In the genomic region with DNA sequence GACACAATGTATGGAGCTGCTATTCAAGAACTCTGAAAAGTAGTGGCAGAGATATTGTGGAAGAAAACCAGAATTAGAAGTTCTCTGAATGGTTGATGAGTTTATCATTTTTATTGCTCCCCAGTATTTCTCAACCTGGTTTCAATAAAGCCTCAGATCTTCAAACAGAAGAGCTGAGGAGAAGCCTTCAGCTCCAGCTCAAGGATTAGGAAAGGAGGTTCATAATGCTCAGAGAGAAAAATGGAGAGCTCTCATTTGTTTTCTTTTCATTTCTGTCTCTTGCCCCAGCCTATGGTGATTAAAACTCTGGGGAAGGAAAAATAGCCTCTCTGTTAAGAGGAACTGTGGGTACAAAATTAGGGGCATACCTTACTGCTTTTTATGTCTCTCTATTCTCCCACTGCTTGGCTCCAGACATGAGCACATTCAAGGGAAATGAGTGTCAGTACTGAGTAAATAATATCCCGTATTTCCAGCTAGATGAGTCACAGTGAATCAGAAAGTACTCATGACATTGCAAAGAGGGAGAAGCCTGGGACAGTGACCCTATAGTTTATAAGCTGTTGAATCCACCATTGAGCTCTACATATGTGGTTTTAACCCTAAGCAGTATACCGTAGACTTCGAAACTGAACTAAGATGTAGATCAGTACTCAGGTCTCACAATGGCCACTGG, we compare ENCODE assay signal across 14 cellular contexts.
DNase-seq lines count a peak whose midpoint lies in the region; ATAC-seq and TF ChIP-seq lines count a peak whose summit lies in the region.
"Had no signal": no experiment of that assay in that cellular context is flagged by ENCODE, and none has a peak within 500 bp of the region (broad histone marks: within the 10 kb centered on the region; RNA-seq: fewer than 3 reads in every experiment).

No MANE protein-coding gene starts in this region.

- peaks cover 22% of the 10 kb centered on the region; the same call in 1 of the 2 replicates for H3K9me3 ChIP-seq in OCI-LY7 (ENCODE audit: low read length)

- H2AFZ ChIP-seq in OCI-LY7 (ENCODE audit: low read length): peak overlapping the region; percentile 79

- TF ChIP-seq CTCF in OCI-LY7 (conservative IDR thresholded peaks at IDR 0.05; ENCODE audit: low read length): no peak

- H3K36me3 ChIP-seq in OCI-LY7 (ENCODE audit: insufficient read depth, low read length): peaks cover 24% of the 10 kb centered on the region
- H3K36me3 ChIP-seq: spleen had no signal

- no peaks in the 10 kb centered on the region for H3K79me2 ChIP-seq in OCI-LY7 (ENCODE audit: insufficient read depth, low read depth, low read length)

- POLR2A ChIA-PET in OCI-LY7 (lab: Charles Lee): interaction anchor here (0.8 to 1.8 kb wide), 11 partner anchors 11 to 272 kb away, joined by 3 to 6 read pairs (median 4); no protein-coding TSS in a partner anchor

- peaks cover 57% of the 10 kb centered on the region for H3K4me1 ChIP-seq in OCI-LY7 (ENCODE audit: insufficient read depth, low read length, poor library complexity, severe bottlenecking)

- peak overlapping the region; percentile 3 for H3K27ac ChIP-seq in OCI-LY7 (ENCODE audit: low read depth, low read length, poor library complexity, severe bottlenecking)
- H3K27ac ChIP-seq: 22Rv1, spleen had no signal

- no TSS peak for BruUV-seq in OCI-LY7 (replicated peaks; lab: Mats Ljungman, UMichigan)

- no peak overlapping the region for H3K4me3 ChIP-seq in OCI-LY7 (ENCODE audit: low read depth, low read length, poor library complexity, severe bottlenecking)
- H3K4me3 ChIP-seq: spleen had no signal

- intact Hi-C loops in OCI-LY7 (cut with micrococcal nuclease; ENCODE audit: unreplicated experiment): loop anchor here (5.0 kb wide), 1 partner anchor 126 kb away; no protein-coding TSS in a partner anchor

- no peak overlapping the region for H3K4me2 ChIP-seq in OCI-LY7 (ENCODE audit: low read length)

- ATAC-seq in esophagus mucosa (peak; percentile 56), HG03280 (IDR thresholded peaks at IDR 0.05; ENCODE audit: unreplicated experiment) (no peak), GM19035 (IDR thresholded peaks at IDR 0.05; ENCODE audit: unreplicated experiment) (no peak)

- DNase-seq in DMS153 (lab: John Stamatoyannopoulos, UW) (peak; percentile 1), DMS153 treated with DMSO at 0.1 percent for 48 hours (lab: John Stamatoyannopoulos, UW; ENCODE audit: unreplicated experiment) (no peak), OCI-LY7 (ENCODE audit: low spot score) (no peak), stromal cell of bone marrow (ENCODE audit: low read depth) (peak; percentile 83)
- no peak for DNase-seq in stimulated activated CD4-positive, alpha-beta T cell treated with anti-CD3 and anti-CD28 coated beads, Interleukin-4, amount 100 ng/mL, for 24 hours
- DNase-seq: activated naive CD8-positive, alpha-beta T cell treated with anti-CD3 and anti-CD28 coated beads, Interleukin-2, amount 10 ng/mL, durations not matched to agents 7 days and 5 days; COR-L47; NCI-H1694; NCI-H748 treated with DMSO at 0.1 percent for 48 hours; spleen had no signal

- H3K9me2 ChIP-seq in OCI-LY7 (ENCODE audit: insufficient read depth, low read length): no peaks in the 10 kb centered on the region

- H4K20me1 ChIP-seq in OCI-LY7 (ENCODE audit: insufficient read depth, low read length): no peaks in the 10 kb centered on the region

- CTCF ChIA-PET in OCI-LY7 (lab: Charles Lee; ENCODE audit: unreplicated experiment): no interaction called here

Comparison
In these comparisons a context has a peak if more than half of its experiments do, and no peak if none do; other contexts are left out.
1. DNase-seq: peak in DMS153 (single experiment) and stromal cell of bone marrow (single experiment); none in DMS153 treated with DMSO at 0.1 percent for 48 hours (single experiment), OCI-LY7 (single experiment) and stimulated activated CD4-positive, alpha-beta T cell treated with anti-CD3 and anti-CD28 coated beads, Interleukin-4, amount 100 ng/mL, for 24 hours (single experiment).